17 cellular contexts compared by ENCODE assay signal in genomic region chr7:138258194-138258554, GRCh38.
DNase-seq lines count a peak whose midpoint lies in the region; ATAC-seq, FAIRE-seq and TF ChIP-seq lines count a peak whose summit lies in the region.
"Had no signal": no experiment of that assay in that cellular context is flagged by ENCODE, and none has a peak within 500 bp of the region (broad histone marks: within the 10 kb centered on the region; RNA-seq: fewer than 3 reads in every experiment).

No MANE protein-coding gene starts in this region.

- peaks cover 0 to 3% of the 10 kb centered on the region in 2 donors for H3K4me1 ChIP-seq in neuronal stem cell (ENCODE audit: control insufficient read depth in 2 of 2, insufficient read depth in 1 of 2, low read depth in 1 of 2, low read length in 2 of 2)
- H3K4me1 ChIP-seq in kidney (ENCODE audit: control insufficient read depth in 1 of 2, insufficient read depth in 1 of 2, low read depth in 1 of 2, low read length in 2 of 2), result no peaks in the 10 kb centered on the region
- H3K4me1 ChIP-seq: colonic mucosa had no signal

- no peak overlapping the region for H3K18ac ChIP-seq in neuronal stem cell (ENCODE audit: low read length)

- H4K8ac ChIP-seq in neuronal stem cell (ENCODE audit: low read depth, low read length), result no peak overlapping the region

- in situ Hi-C loops in brain microvascular endothelial cell (cut with HindIII; ENCODE audit: low pct_ligation_motif_present, low sequenced_read_pairs), result no loop called here

- no peak overlapping the region for H2BK15ac ChIP-seq in neuronal stem cell (ENCODE audit: low read length)

- TF ChIP-seq CTCF in brain microvascular endothelial cell (IDR thresholded peaks at IDR 0.05; ENCODE audit: low read depth, low read length, missing control alignments), result no peak
- TF ChIP-seq CTCF in kidney (IDR thresholded peaks at IDR 0.05; ENCODE audit: borderline replicate concordance, extremely low read depth, insufficient read depth), result no peak

- H3K27me3 ChIP-seq in MG63 (no peaks in the 10 kb centered on the region), brain microvascular endothelial cell (replicated peaks) (no peaks in the 10 kb centered on the region), neuronal stem cell (ENCODE audit: control insufficient read depth in 3 of 3, insufficient read depth in 3 of 3, low read depth in 1 of 3, low read length in 3 of 3) (no peaks in the 10 kb centered on the region)
- H3K27me3 ChIP-seq: colonic mucosa, neural progenitor cell had no signal

- no peaks in the 10 kb centered on the region for H3K9me3 ChIP-seq in MG63
- H3K9me3 ChIP-seq in neuronal stem cell (replicated peaks in 1 of 2; ENCODE audit: control insufficient read depth in 2 of 2, insufficient read depth in 1 of 2, low read depth in 1 of 2, low read length in 2 of 2), result peaks cover 0 to 26% of the 10 kb centered on the region in 2 donors
- no peaks in the 10 kb centered on the region for H3K9me3 ChIP-seq in kidney (ENCODE audit: control insufficient read depth in 1 of 2, low read length in 2 of 2)
- H3K9me3 ChIP-seq: colonic mucosa had no signal

- H3K4me3 ChIP-seq in MG63, result no peak overlapping the region
- H3K4me3 ChIP-seq in brain microvascular endothelial cell (ENCODE audit: low read depth, low read length), result no peak overlapping the region
- no peak overlapping the region for H3K4me3 ChIP-seq in neuronal stem cell (ENCODE audit: low read length in 2 of 2)
- no peak overlapping the region for H3K4me3 ChIP-seq in kidney (ENCODE audit: low read length in 2 of 2)
- H3K4me3 ChIP-seq: colonic mucosa, GM12878, neural progenitor cell had no signal

- intact Hi-C loops in kidney (cut with DNase I), result no loop called here

- H2BK12ac ChIP-seq in neuronal stem cell (ENCODE audit: low read length), result no peak overlapping the region

- no peak overlapping the region for H3K4ac ChIP-seq in neuronal stem cell (ENCODE audit: low read length)

- no peak for TF ChIP-seq POLR2A in GM18505 (IDR thresholded peaks at IDR 0.05; ENCODE audit: borderline replicate concordance, extremely low read depth, insufficient read depth, insufficient read length)

- FAIRE-seq in kidney (lab: Jason Lieb, UNC), result no peak
- FAIRE-seq: GM12878 had no signal

- H3K14ac ChIP-seq in neuronal stem cell (ENCODE audit: low read length), result no peak overlapping the region

- no peaks in the 10 kb centered on the region for H3K36me3 ChIP-seq in MG63
- H3K36me3 ChIP-seq in brain microvascular endothelial cell (replicated peaks), result no peaks in the 10 kb centered on the region
- H3K36me3 ChIP-seq in neuronal stem cell (replicated peaks in 1 of 2; ENCODE audit: control insufficient read depth in 2 of 2, insufficient read depth in 2 of 2, low read length in 2 of 2), result no peaks in the 10 kb centered on the region
- H3K36me3 ChIP-seq in kidney (ENCODE audit: control insufficient read depth in 1 of 2, insufficient read depth in 2 of 2, low read length in 2 of 2), result no peaks in the 10 kb centered on the region
- H3K36me3 ChIP-seq: colonic mucosa, neural progenitor cell had no signal

- peak overlapping the region; percentile 85 for H3K27ac ChIP-seq in brain microvascular endothelial cell
- H3K27ac ChIP-seq in neuronal stem cell (replicated peaks; ENCODE audit: low read length), result no peak overlapping the region
- no peak overlapping the region for H3K27ac ChIP-seq in kidney (ENCODE audit: low read depth in 2 of 2, low read length in 2 of 2)
- H3K27ac ChIP-seq: colonic mucosa, neural progenitor cell had no signal

- no peak overlapping the region for H2BK5ac ChIP-seq in neuronal stem cell (ENCODE audit: low read length)

- no peak overlapping the region for H2BK120ac ChIP-seq in neuronal stem cell (ENCODE audit: low read depth, low read length)

- WGBS in neuronal stem cell (ENCODE audit: extremely low coverage in 2 of 2, insufficient read length in 2 of 2, insufficient replicate concordance in 1 of 2), 2 donors, result no CpG with 5 or more reads among the region's 3 CpGs

- no peak overlapping the region for H3K9ac ChIP-seq in neuronal stem cell (ENCODE audit: low read depth, low read length, poor library complexity)
- no peak overlapping the region for H3K9ac ChIP-seq in kidney (ENCODE audit: low read length in 2 of 2)
- H3K9ac ChIP-seq: neural progenitor cell had no signal

- H4K91ac ChIP-seq in neuronal stem cell (ENCODE audit: low read depth, low read length, poor library complexity), result no peak overlapping the region

- ATAC-seq in GM18505 (IDR thresholded peaks at IDR 0.05; ENCODE audit: unreplicated experiment), result no peak
- ATAC-seq: activated T-cell treated with anti-CD3 and anti-CD28 coated beads, Interleukin-2, amount 50 U/mL, for 72 hours had no signal

- peak overlapping the region; percentile 30 for H2AFZ ChIP-seq in neuronal stem cell (ENCODE audit: low read length)

- no peaks in the 10 kb centered on the region for H3K79me1 ChIP-seq in neuronal stem cell (ENCODE audit: low read depth, low read length)

- DNase-seq in Daoy (ENCODE audit: low read depth) (peak; percentile 52), MG63 (peak; percentile 53), brain microvascular endothelial cell (peak; percentile 70), neuronal stem cell (ENCODE audit: low spot score) (no peak), NCI-H2171 (lab: John Stamatoyannopoulos, UW) (no peak), kidney (no peak), NCI-H69 (lab: John Stamatoyannopoulos, UW) (no peak)
- DNase-seq: activated CD4-positive, CD25-positive, alpha-beta regulatory T cell treated with anti-CD3 and anti-CD28 coated beads, Interleukin-2, amount 50 U/mL, for 72 hours; activated CD8-positive, alpha-beta memory T cell treated with anti-CD3 and anti-CD28 coated beads for 24 hours; activated T-cell treated with anti-CD3 and anti-CD28 coated beads, Interleukin-2, amount 50 U/mL, for 72 hours; NCI-H187 treated with DMSO at 0.1 percent for 48 hours; NCI-H524; stimulated activated CD4-positive, alpha-beta T cell treated with anti-CD3 and anti-CD28 coated beads, Interleukin-4, amount 100 ng/mL, for 4 hours had no signal

- no peak overlapping the region for H2AK5ac ChIP-seq in neuronal stem cell (ENCODE audit: low read depth, low read length)

- H3K23ac ChIP-seq in neuronal stem cell (ENCODE audit: low read depth, low read length, poor library complexity), result no peak overlapping the region

- no peak overlapping the region for H3K4me2 ChIP-seq in neuronal stem cell (ENCODE audit: insufficient read depth, low read length, poor library complexity, severe bottlenecking)
- H3K4me2 ChIP-seq: neural progenitor cell had no signal

Comparison
In these comparisons a context has a peak if more than half of its experiments do, and no peak if none do; other contexts are left out.
1. DNase-seq: peak in Daoy (single experiment), MG63 (single experiment) and brain microvascular endothelial cell (single experiment); none in neuronal stem cell (single experiment), NCI-H2171 (single experiment), kidney (single experiment) and NCI-H69 (single experiment).